In genomic region chr12:95481072-95481471, GRCh38 we compare ENCODE assay signal across 21 cellular contexts. TPM values are rescaled to one million over a fixed set of nuclear protein-coding genes. Genes with fewer than 3 reads are reported as not detected.
DNase-seq lines count a peak whose midpoint lies in the region; ATAC-seq, FAIRE-seq and TF ChIP-seq lines count a peak whose summit lies in the region.
"Had no signal": no experiment of that assay in that cellular context is flagged by ENCODE, and none has a peak within 500 bp of the region (broad histone marks: within the 10 kb centered on the region; RNA-seq: fewer than 3 reads in every experiment).

No MANE protein-coding gene starts in this region.

- peaks cover 53% of the 10 kb centered on the region for H3K4me1 ChIP-seq in left ventricle myocardium inferior
- H3K4me1 ChIP-seq in endothelial cell of umbilical vein (ENCODE audit: control insufficient read depth, extremely low read depth, insufficient read depth, low read length), result peaks cover 17% of the 10 kb centered on the region

- CTCF ChIA-PET in activated CD8-positive, alpha-beta T cell treated with anti-CD3 and anti-CD28 coated beads for 36 hours (lab: Charles Lee), result no interaction called here
- CTCF ChIA-PET in endothelial cell of umbilical vein (lab: Charles Lee), result no interaction called here

- intact Hi-C loops in left ventricle myocardium inferior (cut with micrococcal nuclease), result no loop called here
- intact Hi-C loops in Right ventricle myocardium superior (cut with DNase I), result no loop called here
- intact Hi-C loops in activated CD8-positive, alpha-beta T cell treated with anti-CD3 and anti-CD28 coated beads for 36 hours (cut with micrococcal nuclease), result no loop called here
- intact Hi-C loops in endothelial cell of umbilical vein (cut with micrococcal nuclease), result no loop called here

- peaks cover 56% of the 10 kb centered on the region for H3K4me1 Mint-ChIP-seq in activated CD8-positive, alpha-beta T cell treated with anti-CD3 and anti-CD28 coated beads for 36 hours (ENCODE audit: low read depth)

- no peaks in the 10 kb centered on the region for H3K27me3 Mint-ChIP-seq in activated CD8-positive, alpha-beta T cell treated with anti-CD3 and anti-CD28 coated beads for 36 hours

- no peak overlapping the region for H3K9ac ChIP-seq in endothelial cell of umbilical vein (replicated peaks; ENCODE audit: extremely low read depth, insufficient read depth, low read length)

- BruUV-seq in endothelial cell of umbilical vein (replicated peaks; lab: Mats Ljungman, UMichigan), result no TSS peak

- H3K9me3 ChIP-seq in left ventricle myocardium inferior (replicated peaks) (no peaks in the 10 kb centered on the region), endothelial cell of umbilical vein (replicated peaks; ENCODE audit: control insufficient read depth, insufficient read depth, low read length) (no peaks in the 10 kb centered on the region)
- H3K9me3 ChIP-seq: body of pancreas, gastroesophageal sphincter, Peyer's patch, transverse colon had no signal

- DNase-seq in left ventricle myocardium inferior (no peak), Right ventricle myocardium superior (no peak), endothelial cell of umbilical vein (ENCODE audit: low read depth, low spot score) (peak; percentile 16), SIG-M5 treated with dmso at 0.1 percent for 504 hours (lab: John Stamatoyannopoulos, UW; ENCODE audit: unreplicated experiment) (no peak), AG08395 (ENCODE audit: low spot score) (no peak), NAMALWA (ENCODE audit: low spot score) (no peak), NCI-H1092 treated with DMSO at 0.1 percent for 48 hours (lab: John Stamatoyannopoulos, UW) (no peak)
- DNase-seq in activated CD8-positive, alpha-beta T cell treated with anti-CD3 and anti-CD28 coated beads for 36 hours, result no peak
- DNase-seq: body of pancreas; DMS 273 treated with DMSO at 0.1 percent for 48 hours; effector CD4-positive, alpha-beta T cell; mesenchymal stem cell; NCI-H2081; NCI-H748 treated with DMSO at 0.1 percent for 48 hours; Peyer's patch; stimulated activated CD4-positive, alpha-beta T cell treated with anti-CD3 and anti-CD28 coated beads, Interleukin-2, amount 100 ng/mL, for 48 hours; stimulated activated CD8-positive, alpha-beta memory T cell treated with anti-CD3 and anti-CD28 coated beads, Interleukin-4, amount 100 ng/mL, for 48 hours; transverse colon had no signal

- H3K27ac Mint-ChIP-seq in activated CD8-positive, alpha-beta T cell treated with anti-CD3 and anti-CD28 coated beads for 36 hours, result peak overlapping the region; percentile 81

- H2AFZ ChIP-seq in endothelial cell of umbilical vein (ENCODE audit: low read depth, low read length), result no peak overlapping the region

- H3K27me3 ChIP-seq in left ventricle myocardium inferior (ENCODE audit: low read depth), result no peaks in the 10 kb centered on the region
- H3K27me3 ChIP-seq in endothelial cell of umbilical vein (ENCODE audit: control insufficient read depth in 2 of 2, insufficient read depth in 2 of 2, low read length in 2 of 2), result no peaks in the 10 kb centered on the region
- H3K27me3 ChIP-seq: body of pancreas, gastroesophageal sphincter, Peyer's patch, transverse colon had no signal

- TF ChIP-seq CTCF in left ventricle myocardium inferior (IDR thresholded peaks at IDR 0.05; ENCODE audit: borderline replicate concordance), result no peak
- no peak for TF ChIP-seq CTCF in activated CD8-positive, alpha-beta T cell treated with anti-CD3 and anti-CD28 coated beads for 36 hours (IDR thresholded peaks at IDR 0.05)
- TF ChIP-seq CTCF in endothelial cell of umbilical vein (IDR thresholded peaks at IDR 0.05; ENCODE audit: extremely low read depth in 1 of 2, insufficient read depth in 1 of 2, low read depth in 1 of 2, low read length in 2 of 2), result no peak

- peak overlapping the region; percentile 8 for H3K27ac ChIP-seq in left ventricle myocardium inferior (replicated peaks)
- no peak overlapping the region for H3K27ac ChIP-seq in endothelial cell of umbilical vein (ENCODE audit: insufficient read depth, low read depth, low read length)
- H3K27ac ChIP-seq: body of pancreas, Peyer's patch, transverse colon had no signal

- H3K9me3 Mint-ChIP-seq in activated CD8-positive, alpha-beta T cell treated with anti-CD3 and anti-CD28 coated beads for 36 hours, result no peaks in the 10 kb centered on the region

- ATAC-seq in Right ventricle myocardium superior (ENCODE audit: poor library complexity), result no peak
- ATAC-seq in activated CD8-positive, alpha-beta T cell treated with anti-CD3 and anti-CD28 coated beads for 36 hours, result no peak
- ATAC-seq: body of pancreas, gastroesophageal sphincter, sciatic nerve had no signal

- peaks cover 64% of the 10 kb centered on the region for H3K36me3 Mint-ChIP-seq in activated CD8-positive, alpha-beta T cell treated with anti-CD3 and anti-CD28 coated beads for 36 hours (ENCODE audit: low read depth)

- POLR2A ChIA-PET in activated CD8-positive, alpha-beta T cell treated with anti-CD3 and anti-CD28 coated beads for 36 hours (lab: Charles Lee), result interaction anchor here (1.9 kb wide), 1 partner anchor 7 kb away, joined by 11 read pairs; the partner anchor contains the start of gene METAP2
- POLR2A ChIA-PET in endothelial cell of umbilical vein (lab: Charles Lee), result no interaction called here

- H3K9me1 ChIP-seq in endothelial cell of umbilical vein (replicated peaks; ENCODE audit: control insufficient read depth, extremely low read depth, insufficient read depth, low read length), result no peaks in the 10 kb centered on the region

- H3K4me2 ChIP-seq in endothelial cell of umbilical vein (ENCODE audit: insufficient read depth, low read length), result peak overlapping the region; percentile 58

- H3K36me3 ChIP-seq in left ventricle myocardium inferior (peaks cover 57% of the 10 kb centered on the region), endothelial cell of umbilical vein (ENCODE audit: control insufficient read depth in 2 of 2, extremely low read depth in 1 of 2, insufficient read depth in 2 of 2, low read length in 2 of 2) (peaks cover 7 to 13% of the 10 kb centered on the region in 2 experiments)

- no peak for FAIRE-seq in endothelial cell of umbilical vein (lab: Jason Lieb, UNC)
- FAIRE-seq: HTR-8/SVneo had no signal

- peaks cover 80% of the 10 kb centered on the region for H3K79me2 ChIP-seq in endothelial cell of umbilical vein (ENCODE audit: control insufficient read depth, insufficient read depth, low read length)

- peaks cover 9% of the 10 kb centered on the region for H4K20me1 ChIP-seq in endothelial cell of umbilical vein (replicated peaks; ENCODE audit: control insufficient read depth, extremely low read depth, insufficient read depth, low read length)

- no peak for TF ChIP-seq POLR2A in endothelial cell of umbilical vein (IDR thresholded peaks at IDR 0.05; ENCODE audit: low read depth, low read length)

- H3K4me3 Mint-ChIP-seq in activated CD8-positive, alpha-beta T cell treated with anti-CD3 and anti-CD28 coated beads for 36 hours, result no peak overlapping the region

- H3K4me3 ChIP-seq in left ventricle myocardium inferior (no peak overlapping the region), endothelial cell of umbilical vein (replicated peaks in 1 of 3; ENCODE audit: insufficient read depth in 1 of 3, low read depth in 1 of 3, low read length in 3 of 3) (no peak overlapping the region)
- H3K4me3 ChIP-seq: body of pancreas, gastroesophageal sphincter, Peyer's patch, transverse colon had no signal

- dilution Hi-C loops in endothelial cell of umbilical vein (cut with MboI; ENCODE audit: extremely low pct_ligation_motif_present, low sequenced_read_pairs), result no loop called here

TF ChIP-seq in endothelial cell of umbilical vein, 7 proteins besides CTCF, POLR2A, EP300 and RAD21:
- TF ChIP-seq FOS (IDR thresholded peaks at IDR 0.05; ENCODE audit: borderline replicate concordance, insufficient read depth, low read length) (no peak), JUN (IDR thresholded peaks at IDR 0.05; ENCODE audit: borderline replicate concordance, insufficient read depth, insufficient read length, low read depth) (no peak), EZH2 (IDR thresholded peaks at IDR 0.05; ENCODE audit: borderline replicate concordance, low read depth, low read length, severe bottlenecking) (no peak)
TF ChIP-seq in endothelial cell of umbilical vein: peak in this region for 0.

RNA-seq across cellular contexts. Expression of gene METAP2, which starts 7.1 kb away (rescaled TPM):
- total RNA-seq in left ventricle myocardium inferior (50.6 TPM), Right ventricle myocardium superior (51.4 TPM), endothelial cell of umbilical vein (89.1 and 105 TPM in 2 replicates)
- total RNA-seq in activated CD8-positive, alpha-beta T cell treated with anti-CD3 and anti-CD28 coated beads for 36 hours, result 100 to 1,000 TPM; 129 to 133 TPM
- polyA plus RNA-seq in endothelial cell of umbilical vein, result 16.0 and 28.5 TPM in 2 replicates
- polyA plus RNA-seq in endothelial cell of umbilical vein (2011; cell fraction: cytosol; rRNA removed), result 58.3 and 59.5 TPM in 2 replicates
- polyA plus RNA-seq in endothelial cell of umbilical vein (2011; cell fraction: nucleus; rRNA removed), result 27.1 and 61.2 TPM in 2 replicates
- 108 and 144 TPM in 2 replicates for polyA plus RNA-seq in endothelial cell of umbilical vein (2012)
- 17.6 and 17.7 TPM in 2 replicates for polyA minus RNA-seq in endothelial cell of umbilical vein
- 33.7 TPM for polyA minus RNA-seq in endothelial cell of umbilical vein (2011; cell fraction: cytosol; rRNA and poly(A)+ RNA removed)
- 22.5 and 26.0 TPM in 2 replicates for polyA minus RNA-seq in endothelial cell of umbilical vein (2011; cell fraction: nucleus; rRNA and poly(A)+ RNA removed)
